ENCODE assay signal across 8 cellular contexts in the genomic region with DNA sequence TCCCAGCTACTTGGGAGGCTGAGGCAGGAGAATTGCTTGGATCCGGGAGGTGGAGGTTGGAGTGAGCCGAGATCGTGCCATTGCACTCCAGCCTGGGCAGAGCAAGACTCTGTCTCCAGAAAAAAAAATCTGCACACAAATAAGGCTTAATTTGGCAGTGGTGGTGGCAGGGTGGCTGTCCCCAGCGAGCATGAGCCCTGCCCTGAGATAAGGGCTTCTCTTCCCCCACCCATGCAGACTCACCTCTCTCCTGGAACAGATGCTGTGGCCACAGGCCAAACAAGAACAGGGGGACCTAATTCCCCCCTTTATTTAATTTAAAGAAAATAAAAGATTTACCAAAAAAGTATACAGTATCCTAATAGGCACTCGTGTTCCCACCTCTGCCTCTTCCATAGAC.
DNase-seq lines count a peak whose midpoint lies in the region; ATAC-seq and TF ChIP-seq lines count a peak whose summit lies in the region.

No MANE protein-coding gene starts in this region.

- ATAC-seq in activated T-cell treated with anti-CD3 and anti-CD28 coated beads, Interleukin-2, amount 50 U/mL, for 72 hours (replicated peaks in 1 of 2) = no peak
- ATAC-seq in right lobe of liver (no peak), HG02759 (IDR thresholded peaks at IDR 0.05; ENCODE audit: unreplicated experiment) (no peak)

- no peaks in the 10 kb centered on the region for H3K9me3 Mint-ChIP-seq in activated T-cell treated with anti-CD3 and anti-CD28 coated beads, Interleukin-2, amount 50 U/mL, for 72 hours

- no peak for TF ChIP-seq POLR2A in right lobe of liver (IDR thresholded peaks at IDR 0.05)

- WGBS in right lobe of liver (ENCODE audit: insufficient coverage, low coverage, low lambda C conversion rate, missing lambda C conversion rate) = 33% methylated on average over 4 of the region's 5 CpGs
- WGBS in urinary bladder = 52% methylated on average over 5 of the region's 5 CpGs

- no peaks in the 10 kb centered on the region for H3K27me3 Mint-ChIP-seq in activated T-cell treated with anti-CD3 and anti-CD28 coated beads, Interleukin-2, amount 50 U/mL, for 72 hours (ENCODE audit: low read depth)

- no peaks in the 10 kb centered on the region for H3K27me3 ChIP-seq in right lobe of liver

- peak overlapping the region; percentile 81 for H3K4me3 ChIP-seq in astrocyte of the cerebellum (ENCODE audit: low read depth, low read length)
- peak overlapping the region; percentile 80 to 97 (median 91) for H3K4me3 ChIP-seq in right lobe of liver
- H3K4me3 ChIP-seq in urinary bladder (ENCODE audit: low read depth, low read length) = peak overlapping the region; percentile 92

- peak in 1 of 2 donors; percentile 8 for DNase-seq in activated T-cell treated with anti-CD3 and anti-CD28 coated beads, Interleukin-2, amount 50 U/mL, for 72 hours
- DNase-seq in activated T-cell treated with anti-CD3 and anti-CD28 coated beads for 4 hours (no peak), astrocyte of the cerebellum (ENCODE audit: low read depth) (no peak), right lobe of liver (no peak), SK-N-DZ (ENCODE audit: low spot score) (no peak), NCI-H1436 (lab: John Stamatoyannopoulos, UW) (no peak)

- in situ Hi-C loops in astrocyte of the cerebellum (cut with HindIII; ENCODE audit: low sequenced_read_pairs) = no loop called here

- H3K4me1 ChIP-seq in right lobe of liver (peaks cover 0 to 6% (median 0%) of the 10 kb centered on the region in 4 donors), urinary bladder (ENCODE audit: insufficient read depth) (no peaks in the 10 kb centered on the region)

- peak overlapping the region; percentile 87 to 91 for H3K4me3 Mint-ChIP-seq in activated T-cell treated with anti-CD3 and anti-CD28 coated beads, Interleukin-2, amount 50 U/mL, for 72 hours

- H3K27ac Mint-ChIP-seq in activated T-cell treated with anti-CD3 and anti-CD28 coated beads, Interleukin-2, amount 50 U/mL, for 72 hours = peak overlapping the region; percentile 80

- H3K36me3 ChIP-seq in right lobe of liver (no peaks in the 10 kb centered on the region), urinary bladder (ENCODE audit: insufficient read depth) (no peaks in the 10 kb centered on the region)

- TF ChIP-seq CTCF in astrocyte of the cerebellum (IDR thresholded peaks at IDR 0.05; ENCODE audit: low read depth, low read length, missing control alignments) (no peak), right lobe of liver (IDR thresholded peaks at IDR 0.05) (no peak)

- H3K9me3 ChIP-seq in right lobe of liver = no peaks in the 10 kb centered on the region

- H3K27ac ChIP-seq in right lobe of liver (peak overlapping the region; percentile 88 to 92 (median 88)), urinary bladder (ENCODE audit: low read depth) (no peak overlapping the region)

- intact Hi-C loops in right lobe of liver (cut with DNase I) = no loop called here

- H3K4me1 Mint-ChIP-seq in activated T-cell treated with anti-CD3 and anti-CD28 coated beads, Interleukin-2, amount 50 U/mL, for 72 hours (ENCODE audit: low read depth) = peaks cover 21% of the 10 kb centered on the region

- peaks cover 1 to 2% of the 10 kb centered on the region in 2 donors for H3K36me3 Mint-ChIP-seq in activated T-cell treated with anti-CD3 and anti-CD28 coated beads, Interleukin-2, amount 50 U/mL, for 72 hours (ENCODE audit: insufficient read depth in 2 of 2)
